In genomic region chrX:112513154-112513553, GRCh38 we compare ENCODE assay signal across 25 cellular contexts.
DNase-seq lines count a peak whose midpoint lies in the region; ATAC-seq and TF ChIP-seq lines count a peak whose summit lies in the region.
"Had no signal": no experiment of that assay in that cellular context is flagged by ENCODE, and none has a peak within 500 bp of the region (broad histone marks: within the 10 kb centered on the region; RNA-seq: fewer than 3 reads in every experiment).

No MANE protein-coding gene starts in this region.

- no peak overlapping the region for H3K27ac Mint-ChIP-seq in MCF 10A (ENCODE audit: low read depth, unreplicated experiment)
- H3K27ac Mint-ChIP-seq: activated CD8-positive, alpha-beta T cell treated with anti-CD3 and anti-CD28 coated beads, Interleukin-2, amount 10 ng/mL, durations not matched to agents 7 days and 5 days; activated naive CD8-positive, alpha-beta T cell treated with anti-CD3 and anti-CD28 coated beads, Interleukin-2, amount 10 ng/mL, durations not matched to agents 7 days and 5 days; effector memory CD8-positive, alpha-beta T cell; T-cell had no signal

- H3K4me3 Mint-ChIP-seq in MCF 10A (ENCODE audit: unreplicated experiment): no peak overlapping the region
- H3K4me3 Mint-ChIP-seq: activated CD8-positive, alpha-beta T cell treated with anti-CD3 and anti-CD28 coated beads, Interleukin-2, amount 10 ng/mL, durations not matched to agents 7 days and 5 days; activated naive CD8-positive, alpha-beta T cell treated with anti-CD3 and anti-CD28 coated beads, Interleukin-2, amount 10 ng/mL, durations not matched to agents 7 days and 5 days; effector memory CD8-positive, alpha-beta T cell; T-cell had no signal

- H2BK12ac ChIP-seq in trophoblast cell (ENCODE audit: low read length): no peak overlapping the region

- H3K36me3 Mint-ChIP-seq in MCF 10A (ENCODE audit: insufficient read depth, unreplicated experiment): no peaks in the 10 kb centered on the region
- H3K36me3 Mint-ChIP-seq: activated naive CD8-positive, alpha-beta T cell treated with anti-CD3 and anti-CD28 coated beads, Interleukin-2, amount 10 ng/mL, durations not matched to agents 7 days and 5 days; T-cell had no signal

- no peak overlapping the region for H4K91ac ChIP-seq in trophoblast cell (ENCODE audit: low read depth, low read length)

- BruUV-seq in MCF 10A (replicated peaks; lab: Mats Ljungman, UMichigan) (no TSS peak), mammary epithelial cell (replicated peaks; lab: Mats Ljungman, UMichigan) (no TSS peak)

- H3K79me1 ChIP-seq in trophoblast cell (ENCODE audit: low read length): no peaks in the 10 kb centered on the region

- H3K9ac ChIP-seq in mammary epithelial cell (ENCODE audit: insufficient read depth, low read length) (no peak overlapping the region), trophoblast cell (ENCODE audit: low read length) (no peak overlapping the region)
- H3K9ac ChIP-seq: BLaER1 had no signal

- TF ChIP-seq CTCF in MCF 10A (IDR thresholded peaks at IDR 0.05; ENCODE audit: unreplicated experiment) (no peak), mammary epithelial cell (conservative IDR thresholded peaks at IDR 0.05 in 1 of 2, IDR thresholded peaks at IDR 0.05 in 1 of 2; ENCODE audit: extremely low read depth in 1 of 2, insufficient read depth in 1 of 2, low read depth in 1 of 2, low read length in 2 of 2) (no peak)

- H2BK5ac ChIP-seq in trophoblast cell (ENCODE audit: low read depth, low read length, poor library complexity): no peak overlapping the region

- peak; percentile 59 for DNase-seq in MCF 10A (ENCODE audit: unreplicated experiment)
- no peak for DNase-seq in mammary epithelial cell
- DNase-seq in RPMI7951 (ENCODE audit: low read depth): peak; percentile 0
- DNase-seq in fibroblast of peridontal ligament (ENCODE audit: extremely low read depth): peak; percentile 89
- peak; percentile 72 to 90 for DNase-seq in trophoblast cell
- no peak for DNase-seq in iPS-NIHi11 (ENCODE audit: low spot score)
- DNase-seq: activated CD4-positive, alpha-beta T cell treated with anti-CD3 and anti-CD28 coated beads for 1 hour; activated CD8-positive, alpha-beta T cell treated with anti-CD3 and anti-CD28 coated beads, Interleukin-2, amount 10 ng/mL, durations not matched to agents 7 days and 5 days; activated effector memory CD4-positive, alpha-beta T cell treated with Interleukin-2 at 50 U/mL for 16 hours; activated naive CD8-positive, alpha-beta T cell treated with anti-CD3 and anti-CD28 coated beads, Interleukin-2, amount 10 ng/mL, durations not matched to agents 7 days and 5 days; activated T-cell treated with anti-CD3 and anti-CD28 coated beads for 4 hours; body of pancreas; effector memory CD8-positive, alpha-beta T cell; glutamatergic neuron; left cardiac atrium; NCI-H1092 treated with DMSO at 0.1 percent for 48 hours; NCI-H2029; SHP77 treated with DMSO at 0.1 percent for 48 hours; small intestine; stimulated activated CD4-positive, alpha-beta T cell treated with anti-CD3 and anti-CD28 coated beads, Interleukin-1b, Interleukin-23, amount 100 ng/mL, for 48 hours; T-cell had no signal

- H3K36me3 ChIP-seq in mammary epithelial cell (ENCODE audit: insufficient read depth, low read length) (no peaks in the 10 kb centered on the region), trophoblast cell (ENCODE audit: control insufficient read depth in 1 of 2, insufficient read depth in 2 of 2, low read length in 2 of 2) (no peaks in the 10 kb centered on the region)
- H3K36me3 ChIP-seq: BLaER1 had no signal

- no peak overlapping the region for H3K14ac ChIP-seq in trophoblast cell (ENCODE audit: low read length)

- no peaks in the 10 kb centered on the region for H4K20me1 ChIP-seq in mammary epithelial cell (ENCODE audit: insufficient read depth, low read length)
- H4K20me1 ChIP-seq: BLaER1 had no signal

- in situ Hi-C loops in mammary epithelial cell (cut with MboI; ENCODE audit: low sequenced_read_pairs in 2 of 2): no loop called here

- peak overlapping the region; percentile 43 for H2BK120ac ChIP-seq in trophoblast cell (ENCODE audit: insufficient read depth, low read length, poor library complexity)

- CTCF ChIA-PET in MCF 10A (lab: Yijun Ruan, JAX) (interaction anchor here (0.6 to 0.7 kb wide), 2 partner anchors 174 to 644 kb away, joined by 3 to 4 read pairs; no protein-coding TSS in a partner anchor), mammary epithelial cell (lab: Charles Lee; ENCODE audit: low non-redundant PET) (no interaction called here)

- dilution Hi-C loops in mammary epithelial cell (cut with HindIII; ENCODE audit: low sequenced_read_pairs): no loop called here

- H3K9me3 ChIP-seq in mammary epithelial cell (replicated peaks; ENCODE audit: insufficient read depth, low read length) (peaks cover 2% of the 10 kb centered on the region), trophoblast cell (ENCODE audit: insufficient read depth, low read depth, low read length) (no peaks in the 10 kb centered on the region)
- H3K9me3 ChIP-seq: body of pancreas had no signal

- POLR2A ChIA-PET in MCF 10A (lab: Yijun Ruan, JAX): interaction anchor here (1.0 kb wide), 1 partner anchor 8 kb away, joined by 3 read pairs; no protein-coding TSS in a partner anchor

- H4K12ac ChIP-seq in trophoblast cell (ENCODE audit: low read depth, low read length): no peak overlapping the region

- H2AFZ ChIP-seq in mammary epithelial cell (ENCODE audit: low read depth, low read length) (no peak overlapping the region), trophoblast cell (ENCODE audit: insufficient read depth, low read length, poor library complexity) (no peak overlapping the region)

- intact Hi-C loops in MCF 10A (cut with micrococcal nuclease) (no loop called here), mammary epithelial cell (cut with micrococcal nuclease) (no loop called here)

- H4K8ac ChIP-seq in trophoblast cell (ENCODE audit: low read depth, low read length): no peak overlapping the region

- ATAC-seq in GM19395 (IDR thresholded peaks at IDR 0.05; ENCODE audit: unreplicated experiment) (no peak), HG03045 (IDR thresholded peaks at IDR 0.05; ENCODE audit: unreplicated experiment) (no peak)
- ATAC-seq: activated CD8-positive, alpha-beta T cell treated with anti-CD3 and anti-CD28 coated beads, Interleukin-2, amount 10 ng/mL, durations not matched to agents 7 days and 5 days; body of pancreas; effector memory CD8-positive, alpha-beta T cell; esophagus mucosa; left cardiac atrium; T-cell had no signal

- no peak overlapping the region for H3K4me3 ChIP-seq in mammary epithelial cell (replicated peaks in 1 of 3; ENCODE audit: insufficient read depth in 1 of 3, low read depth in 2 of 3, low read length in 3 of 3)
- H3K4me3 ChIP-seq in trophoblast cell (ENCODE audit: low read depth, low read length): no peak overlapping the region
- H3K4me3 ChIP-seq: BLaER1, body of pancreas had no signal

- H3K4me1 Mint-ChIP-seq in MCF 10A (ENCODE audit: insufficient read depth, unreplicated experiment): no peaks in the 10 kb centered on the region
- H3K4me1 Mint-ChIP-seq: activated naive CD8-positive, alpha-beta T cell treated with anti-CD3 and anti-CD28 coated beads, Interleukin-2, amount 10 ng/mL, durations not matched to agents 7 days and 5 days; T-cell had no signal

- H3K18ac ChIP-seq in trophoblast cell (ENCODE audit: low read length): no peak overlapping the region

- H3K27me3 ChIP-seq in mammary epithelial cell (ENCODE audit: insufficient read depth, low read length) (no peaks in the 10 kb centered on the region), trophoblast cell (ENCODE audit: insufficient read depth, low read length) (no peaks in the 10 kb centered on the region)
- H3K27me3 ChIP-seq: body of pancreas had no signal

- H3K4me1 ChIP-seq in mammary epithelial cell (ENCODE audit: insufficient read depth, low read length) (no peaks in the 10 kb centered on the region), trophoblast cell (ENCODE audit: control insufficient read depth in 1 of 2, insufficient read depth in 2 of 2, low read length in 2 of 2) (peaks cover 0 to 3% of the 10 kb centered on the region in 2 experiments)
- H3K4me1 ChIP-seq: BLaER1, body of pancreas had no signal

- no peak overlapping the region for H3K4me2 ChIP-seq in mammary epithelial cell (ENCODE audit: insufficient read depth, low read depth, low read length)
- no peak overlapping the region for H3K4me2 ChIP-seq in trophoblast cell (ENCODE audit: low read length)
- H3K4me2 ChIP-seq: BLaER1 had no signal

- 68% methylated on average over 3 of the region's 3 CpGs for WGBS in mammary epithelial cell (ENCODE audit: low coverage, missing lambda C conversion rate)
- WGBS in trophoblast cell (ENCODE audit: extremely low coverage, insufficient coverage, insufficient read length): no CpG with 5 or more reads among the region's 3 CpGs

- peaks cover 41% of the 10 kb centered on the region for H3K27me3 Mint-ChIP-seq in MCF 10A (ENCODE audit: insufficient read depth, unreplicated experiment)
- H3K27me3 Mint-ChIP-seq: activated naive CD8-positive, alpha-beta T cell treated with anti-CD3 and anti-CD28 coated beads, Interleukin-2, amount 10 ng/mL, durations not matched to agents 7 days and 5 days; effector memory CD8-positive, alpha-beta T cell had no signal

- H3K27ac ChIP-seq in mammary epithelial cell (ENCODE audit: insufficient read depth, low read depth, low read length): no peak overlapping the region
- H3K27ac ChIP-seq in trophoblast cell (ENCODE audit: low read depth, low read length): no peak overlapping the region
- H3K27ac ChIP-seq: BLaER1, body of pancreas had no signal

- no peak overlapping the region for H2AK5ac ChIP-seq in trophoblast cell (ENCODE audit: low read length)

- H3K79me2 ChIP-seq in mammary epithelial cell (ENCODE audit: insufficient read depth, low read length) (no peaks in the 10 kb centered on the region), trophoblast cell (ENCODE audit: control insufficient read depth, insufficient read depth, low read length, poor library complexity) (no peaks in the 10 kb centered on the region)

- H3K23ac ChIP-seq in trophoblast cell (ENCODE audit: low read length): no peak overlapping the region

- H3K4ac ChIP-seq in trophoblast cell (ENCODE audit: low read depth, low read length): no peak overlapping the region

- peaks cover 32% of the 10 kb centered on the region for H3K9me3 Mint-ChIP-seq in MCF 10A (ENCODE audit: unreplicated experiment)
- H3K9me3 Mint-ChIP-seq: activated naive CD8-positive, alpha-beta T cell treated with anti-CD3 and anti-CD28 coated beads, Interleukin-2, amount 10 ng/mL, durations not matched to agents 7 days and 5 days had no signal

Comparison
In these comparisons a context has a peak if more than half of its experiments do, and no peak if none do; other contexts are left out.
1. DNase-seq: peak in MCF 10A (single experiment), RPMI7951 (single experiment), fibroblast of peridontal ligament (single experiment) and trophoblast cell (2 of 2); none in mammary epithelial cell (single experiment) and iPS-NIHi11 (single experiment).